Comparison of ENCODE assay signal across 1 cellular context in genomic region chr19:771332-771785, GRCh38.
TF ChIP-seq lines count a peak whose summit lies in the region.

No MANE protein-coding gene starts in this region.

TF ChIP-seq in K562, 482 proteins besides CTCF, POLR2A, EP300 and RAD21 (continued from another document):
- peak; percentile 70 for TF ChIP-seq VEZF1 (CRISPR knock-in tag; IDR thresholded peaks at IDR 0.05)
- TF ChIP-seq ZBTB33 (CRISPR knock-in tag; IDR thresholded peaks at IDR 0.05) = peak; percentile 58; the same call in 1 of the 2 replicates
- TF ChIP-seq CTCFL (IDR thresholded peaks at IDR 0.05; ENCODE audit: borderline replicate concordance, insufficient read depth, low read depth, low read length, poor library complexity, severe bottlenecking) = peak; percentile 41
- TF ChIP-seq ZBTB7A (IDR thresholded peaks at IDR 0.05; ENCODE audit: borderline replicate concordance, control insufficient read depth, low read depth, low read length) = peak; percentile 41; the same call in 1 of the 2 replicates
- TF ChIP-seq ZNF165 (CRISPR knock-in tag; IDR thresholded peaks at IDR 0.05; ENCODE audit: borderline replicate concordance) = no peak
- peak; percentile 12 to 69; a peak in 2 of 4 replicates for TF ChIP-seq KDM1A (IDR thresholded peaks at IDR 0.05)
- no peak for TF ChIP-seq USF1 (CRISPR knock-in tag; IDR thresholded peaks at IDR 0.05)
- TF ChIP-seq BCOR (IDR thresholded peaks at IDR 0.05) = peak; percentile 78
- TF ChIP-seq PTRF (tag; IDR thresholded peaks at IDR 0.05) = no peak
- TF ChIP-seq MAZ (CRISPR knock-in tag; conservative IDR thresholded peaks at IDR 0.05 in 1 of 2, IDR thresholded peaks at IDR 0.05 in 1 of 2) = peak; percentile 30 to 73; a peak in 2 of 4 replicates
- peak; percentile 91 for TF ChIP-seq PCBP2 (IDR thresholded peaks at IDR 0.05; ENCODE audit: low read depth, low read length, poor library complexity, severe bottlenecking)
- peak; percentile 94 for TF ChIP-seq PTBP1 (IDR thresholded peaks at IDR 0.05; ENCODE audit: low read depth, low read length)
- TF ChIP-seq HLTF (IDR thresholded peaks at IDR 0.05) = 0 out of 2 replicates have a peak, but pooled peaks have one; percentile 10
- peak; percentile 34; the same call in 1 of the 2 replicates for TF ChIP-seq TFAP4 (CRISPR knock-in tag; IDR thresholded peaks at IDR 0.05; ENCODE audit: borderline replicate concordance)
- no peak for TF ChIP-seq ZNF592 (IDR thresholded peaks at IDR 0.05)
- no peak for TF ChIP-seq SRSF3 (IDR thresholded peaks at IDR 0.05; ENCODE audit: insufficient read depth, low read length)
- TF ChIP-seq ZNF263 (CRISPR knock-in tag; IDR thresholded peaks at IDR 0.05; ENCODE audit: borderline replicate concordance) = peak; percentile 100
- TF ChIP-seq ZNF57 (CRISPR knock-in tag; IDR thresholded peaks at IDR 0.05) = no peak
- no peak for TF ChIP-seq TGIF2 (CRISPR knock-in tag; IDR thresholded peaks at IDR 0.05)
- peak; percentile 73; the same call in 1 of the 2 replicates for TF ChIP-seq ZNF740 (CRISPR knock-in tag; IDR thresholded peaks at IDR 0.05)
- peak in 1 of 2 experiments; percentile 67; a peak in 1 of 4 replicates for TF ChIP-seq ZNF740 (tag; IDR thresholded peaks at IDR 0.05)
- TF ChIP-seq GABPB1 (CRISPR knock-in tag; IDR thresholded peaks at IDR 0.05) = peak; percentile 77
- peak; percentile 78 for TF ChIP-seq SMC3 (conservative IDR thresholded peaks at IDR 0.05; ENCODE audit: insufficient read depth, low read depth, low read length)
- TF ChIP-seq ELF1 (tag; IDR thresholded peaks at IDR 0.05) = peak; percentile 83
- TF ChIP-seq RB1 (IDR thresholded peaks at IDR 0.05; ENCODE audit: low read depth) = 0 out of 2 replicates have a peak, but pooled peaks have one; percentile 38
- TF ChIP-seq CC2D1A (IDR thresholded peaks at IDR 0.05) = peak; percentile 72; the same call in 1 of the 2 replicates
- TF ChIP-seq ADNP (tag; IDR thresholded peaks at IDR 0.05) = no peak
